Comparison of ENCODE assay signal across 23 cellular contexts in genomic region chr2:120631241-120631640, GRCh38.
"Had no signal": no experiment of that assay in that cellular context is flagged by ENCODE, and none has a peak within 500 bp of the region (broad histone marks: within the 10 kb centered on the region; RNA-seq: fewer than 3 reads in every experiment).

No MANE protein-coding gene starts in this region.

- H3K4me1 ChIP-seq: colonic mucosa, gastroesophageal sphincter, heart left ventricle, vagina had no signal

- H3K4me3 ChIP-seq: colonic mucosa, gastroesophageal sphincter, heart left ventricle, tibial artery, vagina had no signal

- H3K27ac ChIP-seq: brain microvascular endothelial cell, colonic mucosa, gastroesophageal sphincter, heart left ventricle, neutrophil, tibial artery, vagina had no signal

- H3K36me3 ChIP-seq: brain microvascular endothelial cell, colonic mucosa, gastroesophageal sphincter, heart left ventricle, neutrophil, tibial artery, vagina had no signal

- H3K27ac Mint-ChIP-seq: activated B cell treated with CpG ODN at 0.5 μM for 24 hours; activated CD4-positive, alpha-beta memory T cell treated with anti-CD3 and anti-CD28 coated beads for 36 hours; activated CD8-positive, alpha-beta memory T cell treated with anti-CD3 and anti-CD28 coated beads, Interleukin-2, amount 10 ng/mL, durations not matched to agents 7 days and 5 days; activated naive CD4-positive, alpha-beta T cell treated with anti-CD3 and anti-CD28 coated beads, Interleukin-2, amount 10 ng/mL, durations not matched to agents 7 days and 5 days; activated naive CD8-positive, alpha-beta T cell treated with anti-CD3 and anti-CD28 coated beads, Interleukin-2, amount 50 U/mL, for 24 hours; activated T-helper 17 cell treated with anti-CD3 and anti-CD28 coated beads, Interleukin-2, amount 50 U/mL, for 72 hours; natural killer cell had no signal

- H3K4me1 Mint-ChIP-seq: activated B cell treated with CpG ODN at 0.5 μM for 24 hours; activated CD8-positive, alpha-beta memory T cell treated with anti-CD3 and anti-CD28 coated beads, Interleukin-2, amount 10 ng/mL, durations not matched to agents 7 days and 5 days; activated naive CD4-positive, alpha-beta T cell treated with anti-CD3 and anti-CD28 coated beads, Interleukin-2, amount 10 ng/mL, durations not matched to agents 7 days and 5 days; activated naive CD8-positive, alpha-beta T cell treated with anti-CD3 and anti-CD28 coated beads, Interleukin-2, amount 50 U/mL, for 24 hours; activated T-helper 17 cell treated with anti-CD3 and anti-CD28 coated beads, Interleukin-2, amount 50 U/mL, for 72 hours; central memory CD8-positive, alpha-beta T cell; natural killer cell had no signal

- H3K36me3 Mint-ChIP-seq: activated CD4-positive, alpha-beta memory T cell treated with anti-CD3 and anti-CD28 coated beads for 36 hours; activated CD8-positive, alpha-beta memory T cell treated with anti-CD3 and anti-CD28 coated beads, Interleukin-2, amount 10 ng/mL, durations not matched to agents 7 days and 5 days; activated naive CD4-positive, alpha-beta T cell treated with anti-CD3 and anti-CD28 coated beads, Interleukin-2, amount 10 ng/mL, durations not matched to agents 7 days and 5 days; natural killer cell had no signal

- DNase-seq: activated B cell treated with CpG ODN at 0.5 μM for 24 hours; activated CD4-positive, alpha-beta memory T cell treated with anti-CD3 and anti-CD28 coated beads for 36 hours; activated CD4-positive, alpha-beta T cell treated with anti-CD3 and anti-CD28 coated beads for 4 hours; activated CD8-positive, alpha-beta memory T cell treated with anti-CD3 and anti-CD28 coated beads, Interleukin-2, amount 10 ng/mL, durations not matched to agents 7 days and 5 days; activated naive CD4-positive, alpha-beta T cell treated with anti-CD3 and anti-CD28 coated beads, Interleukin-2, amount 10 ng/mL, durations not matched to agents 7 days and 5 days; activated naive CD8-positive, alpha-beta T cell treated with anti-CD3 and anti-CD28 coated beads, Interleukin-2, amount 50 U/mL, for 24 hours; aorta; brain microvascular endothelial cell; colonic mucosa; left ventricle myocardium superior; mesenchymal stem cell; natural killer cell; stimulated activated CD4-positive, alpha-beta T cell treated with anti-CD3 and anti-CD28 coated beads, Interleukin-12 subunit alpha, Interleukin-12 subunit beta, amount 100 ng/mL, for 4 hours; stimulated activated CD4-positive, alpha-beta T cell treated with anti-CD3 and anti-CD28 coated beads, Interleukin-2, amount 100 ng/mL, for 24 hours; stimulated activated naive CD4-positive, alpha-beta T cell treated with Interleukin-2 at 50 U/mL for 16 hours had no signal

- ATAC-seq: activated CD8-positive, alpha-beta memory T cell treated with anti-CD3 and anti-CD28 coated beads, Interleukin-2, amount 10 ng/mL, durations not matched to agents 7 days and 5 days; activated naive CD8-positive, alpha-beta T cell treated with anti-CD3 and anti-CD28 coated beads, Interleukin-2, amount 50 U/mL, for 24 hours; activated T-helper 17 cell treated with anti-CD3 and anti-CD28 coated beads, Interleukin-2, amount 50 U/mL, for 72 hours; esophagus mucosa; gastroesophageal sphincter; heart left ventricle; left ventricle myocardium superior; natural killer cell had no signal

- H3K9me3 Mint-ChIP-seq: activated B cell treated with CpG ODN at 0.5 μM for 24 hours; activated CD4-positive, alpha-beta memory T cell treated with anti-CD3 and anti-CD28 coated beads for 36 hours; activated naive CD4-positive, alpha-beta T cell treated with anti-CD3 and anti-CD28 coated beads, Interleukin-2, amount 10 ng/mL, durations not matched to agents 7 days and 5 days; activated naive CD8-positive, alpha-beta T cell treated with anti-CD3 and anti-CD28 coated beads, Interleukin-2, amount 50 U/mL, for 24 hours; activated T-helper 17 cell treated with anti-CD3 and anti-CD28 coated beads, Interleukin-2, amount 50 U/mL, for 72 hours; central memory CD8-positive, alpha-beta T cell; natural killer cell had no signal

- H3K27me3 ChIP-seq: colonic mucosa, tibial artery, vagina had no signal

- H3K9me3 ChIP-seq: colonic mucosa, gastroesophageal sphincter, neutrophil, tibial artery, vagina had no signal

- H3K27me3 Mint-ChIP-seq: activated B cell treated with CpG ODN at 0.5 μM for 24 hours; activated CD8-positive, alpha-beta memory T cell treated with anti-CD3 and anti-CD28 coated beads, Interleukin-2, amount 10 ng/mL, durations not matched to agents 7 days and 5 days; central memory CD8-positive, alpha-beta T cell had no signal

- H3K4me3 Mint-ChIP-seq: activated B cell treated with CpG ODN at 0.5 μM for 24 hours; activated CD4-positive, alpha-beta memory T cell treated with anti-CD3 and anti-CD28 coated beads for 36 hours; activated CD8-positive, alpha-beta memory T cell treated with anti-CD3 and anti-CD28 coated beads, Interleukin-2, amount 10 ng/mL, durations not matched to agents 7 days and 5 days; activated naive CD4-positive, alpha-beta T cell treated with anti-CD3 and anti-CD28 coated beads, Interleukin-2, amount 10 ng/mL, durations not matched to agents 7 days and 5 days; activated naive CD8-positive, alpha-beta T cell treated with anti-CD3 and anti-CD28 coated beads, Interleukin-2, amount 50 U/mL, for 24 hours; activated T-helper 17 cell treated with anti-CD3 and anti-CD28 coated beads, Interleukin-2, amount 50 U/mL, for 72 hours; central memory CD8-positive, alpha-beta T cell; natural killer cell had no signal
